18 cellular contexts compared by ENCODE assay signal in the genomic region with DNA sequence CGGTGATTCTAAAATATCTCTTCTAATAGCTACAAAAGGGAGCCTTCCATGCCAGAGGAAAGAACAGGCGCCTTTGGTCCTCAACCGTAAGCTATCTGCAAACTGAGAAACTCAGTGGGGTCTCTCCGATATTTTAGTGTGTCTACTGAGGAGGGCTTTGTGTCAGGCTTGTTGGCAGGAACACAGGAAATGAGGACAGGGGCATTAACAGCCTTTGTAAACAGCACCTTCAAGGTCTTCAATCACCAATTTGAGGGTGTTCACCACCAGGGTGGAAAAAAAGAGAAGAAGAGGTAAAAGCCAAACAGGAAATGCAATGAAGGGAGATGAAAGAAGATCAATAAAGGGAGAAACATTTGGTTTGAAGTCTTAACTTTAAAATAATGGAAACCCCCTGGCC.
"Had no signal": no experiment of that assay in that cellular context is flagged by ENCODE, and none has a peak within 500 bp of the region (broad histone marks: within the 10 kb centered on the region; RNA-seq: fewer than 3 reads in every experiment).

No MANE protein-coding gene starts in this region.

- H3K9me3 ChIP-seq: neutrophil, psoas muscle, right lobe of liver, testis had no signal

- ATAC-seq: left colon; left ventricle myocardium superior; naive thymus-derived CD4-positive, alpha-beta T cell; psoas muscle; right lobe of liver; stimulated activated naive B cell treated with anti-CD40 and anti-IgM and Interleukin-4, amounts not matched to agents 10 μg/mL and 1 μg/mL and 100 μg/mL, for 72 hours; stimulated activated naive CD8-positive, alpha-beta T cell treated with anti-CD3 and anti-CD28 coated beads, Interleukin-15, amount 100 ng/mL, for 72 hours had no signal

- H3K27me3 ChIP-seq: neutrophil, right lobe of liver, testis, tibial nerve had no signal

- DNase-seq: effector CD4-positive, alpha-beta T cell; foreskin melanocyte; head of caudate nucleus; left colon; left ventricle myocardium superior; naive thymus-derived CD4-positive, alpha-beta T cell; psoas muscle; retina; right lobe of liver; stimulated activated CD4-positive, alpha-beta T cell treated with anti-CD3 and anti-CD28 coated beads, Interleukin-4, amount 100 ng/mL, for 4 hours; stimulated activated naive B cell treated with anti-CD40 and anti-IgM and Interleukin-4, amounts not matched to agents 10 μg/mL and 1 μg/mL and 100 μg/mL, for 72 hours; stimulated activated naive CD8-positive, alpha-beta T cell treated with anti-CD3 and anti-CD28 coated beads, Interleukin-15, amount 100 ng/mL, for 72 hours; testis had no signal

- H3K4me1 ChIP-seq: psoas muscle, right lobe of liver, testis, tibial nerve had no signal

- H3K4me1 Mint-ChIP-seq: naive thymus-derived CD4-positive, alpha-beta T cell; stimulated activated naive B cell treated with anti-CD40 and anti-IgM and Interleukin-4, amounts not matched to agents 10 μg/mL and 1 μg/mL and 100 μg/mL, for 72 hours; stimulated activated naive CD8-positive, alpha-beta T cell treated with anti-CD3 and anti-CD28 coated beads, Interleukin-15, amount 100 ng/mL, for 72 hours had no signal

- H2AFZ ChIP-seq: hepatocyte had no signal

- H3K27ac Mint-ChIP-seq: naive thymus-derived CD4-positive, alpha-beta T cell; stimulated activated naive B cell treated with anti-CD40 and anti-IgM and Interleukin-4, amounts not matched to agents 10 μg/mL and 1 μg/mL and 100 μg/mL, for 72 hours; stimulated activated naive CD8-positive, alpha-beta T cell treated with anti-CD3 and anti-CD28 coated beads, Interleukin-15, amount 100 ng/mL, for 72 hours had no signal

- H3K79me2 ChIP-seq: hepatocyte had no signal

- H3K27me3 Mint-ChIP-seq: naive thymus-derived CD4-positive, alpha-beta T cell; stimulated activated naive B cell treated with anti-CD40 and anti-IgM and Interleukin-4, amounts not matched to agents 10 μg/mL and 1 μg/mL and 100 μg/mL, for 72 hours; stimulated activated naive CD8-positive, alpha-beta T cell treated with anti-CD3 and anti-CD28 coated beads, Interleukin-15, amount 100 ng/mL, for 72 hours had no signal

- H3K27ac ChIP-seq: coronary artery, hepatocyte, neutrophil, psoas muscle, right lobe of liver, testis, tibial nerve had no signal

- H3K36me3 Mint-ChIP-seq: naive thymus-derived CD4-positive, alpha-beta T cell; stimulated activated naive B cell treated with anti-CD40 and anti-IgM and Interleukin-4, amounts not matched to agents 10 μg/mL and 1 μg/mL and 100 μg/mL, for 72 hours had no signal

- H3K36me3 ChIP-seq: neutrophil, right lobe of liver, tibial nerve had no signal

- H3K4me2 ChIP-seq: hepatocyte had no signal

- H3K4me3 Mint-ChIP-seq: naive thymus-derived CD4-positive, alpha-beta T cell; stimulated activated naive B cell treated with anti-CD40 and anti-IgM and Interleukin-4, amounts not matched to agents 10 μg/mL and 1 μg/mL and 100 μg/mL, for 72 hours; stimulated activated naive CD8-positive, alpha-beta T cell treated with anti-CD3 and anti-CD28 coated beads, Interleukin-15, amount 100 ng/mL, for 72 hours had no signal

- H3K4me3 ChIP-seq: coronary artery, hepatocyte, lung, psoas muscle, right lobe of liver, testis, tibial nerve had no signal
